13 cellular contexts compared by ENCODE assay signal in the genomic region with DNA sequence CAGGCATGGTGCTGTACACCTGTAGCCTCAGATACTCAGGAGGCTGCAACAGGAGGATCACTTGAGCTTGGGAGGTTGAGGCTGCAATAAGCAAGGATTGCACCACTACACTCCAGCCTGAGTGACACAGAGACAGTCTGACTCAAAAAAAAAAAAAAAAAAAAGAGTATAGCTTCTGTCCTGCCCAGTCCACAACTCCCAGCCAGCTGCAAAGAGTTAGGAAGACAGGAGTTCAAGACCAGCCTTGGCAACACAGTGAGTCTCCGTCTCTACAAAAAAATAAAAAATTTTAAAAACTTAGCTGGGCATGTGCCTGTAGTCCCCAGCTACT. TPM values are rescaled to one million over a fixed set of nuclear protein-coding genes. Genes with fewer than 3 reads are reported as not detected.
A peak's percentile ranks its signal among the peaks of the same experiment; 100 is the strongest.
DNase-seq lines count a peak whose midpoint lies in the region; ATAC-seq and TF ChIP-seq lines count a peak whose summit lies in the region.
"Had no signal": no experiment of that assay in that cellular context is flagged by ENCODE, and none has a peak within 500 bp of the region (broad histone marks: within the 10 kb centered on the region; RNA-seq: fewer than 3 reads in every experiment).

No MANE protein-coding gene starts in this region.

- DNase-seq in heart left ventricle (no peak), cardiac septum (ENCODE audit: low spot score) (no peak), esophagus squamous epithelium (lab: John Stamatoyannopoulos, UW) (no peak), aorta (no peak), ACHN (no peak), COR-L47 (lab: John Stamatoyannopoulos, UW) (no peak), GM19240 (ENCODE audit: insufficient read length, low spot score) (no peak)
- DNase-seq: NCI-H1105 treated with DMSO at 0.1 percent for 48 hours; stimulated activated CD4-positive, alpha-beta T cell treated with anti-CD3 and anti-CD28 coated beads, Interleukin-15, amount 100 ng/mL, for 24 hours; stimulated activated naive CD4-positive, alpha-beta T cell; T-helper 9 cell had no signal

- H3K27me3 ChIP-seq in heart left ventricle (no peaks in the 10 kb centered on the region), esophagus squamous epithelium (no peaks in the 10 kb centered on the region), parathyroid adenoma (ENCODE audit: control insufficient read depth, insufficient read depth, low read length) (no peaks in the 10 kb centered on the region), aorta (ENCODE audit: control insufficient read depth in 1 of 2, insufficient read depth in 2 of 2, low read length in 1 of 2) (no peaks in the 10 kb centered on the region)

- H3K36me3 ChIP-seq in heart left ventricle (no peaks in the 10 kb centered on the region), esophagus squamous epithelium (no peaks in the 10 kb centered on the region), parathyroid adenoma (ENCODE audit: control insufficient read depth, insufficient read depth, low read length) (no peaks in the 10 kb centered on the region), aorta (ENCODE audit: control insufficient read depth in 1 of 2, insufficient read depth in 2 of 2, low read length in 1 of 2) (no peaks in the 10 kb centered on the region)

- intact Hi-C loops in heart left ventricle (cut with DNase I) (loop anchor here in 1 of 10 donors (1.0 kb wide), 1 partner anchor 12 kb away; no protein-coding TSS in a partner anchor), cardiac septum (cut with DNase I) (no loop called here), esophagus squamous epithelium (cut with DNase I) (no loop called here), aorta (cut with DNase I) (no loop called here)

- no peak overlapping the region for H3K4me2 ChIP-seq in parathyroid adenoma (ENCODE audit: low read length)

- in situ Hi-C loops in ACHN (cut with HindIII; ENCODE audit: low pct_ligation_motif_present, low pct_unique_long_range_greater_than_20kb, low sequenced_read_pairs): no loop called here

- 50 to 72% (median 65%) methylated on average over 1 of the region's 1 CpG for WGBS in heart left ventricle, 4 donors
- WGBS in esophagus squamous epithelium, 2 donors: 67 to 69% methylated on average over 1 of the region's 1 CpG
- 16 to 27% methylated on average over 1 of the region's 1 CpG for WGBS in aorta, 2 donors

- no peak overlapping the region for H3K9ac ChIP-seq in parathyroid adenoma

- TF ChIP-seq CTCF in heart left ventricle (IDR thresholded peaks at IDR 0.05): no peak
- no peak for TF ChIP-seq CTCF in esophagus squamous epithelium (IDR thresholded peaks at IDR 0.05)
- no peak for TF ChIP-seq CTCF in parathyroid adenoma (IDR thresholded peaks at IDR 0.05)

- H3K4me1 ChIP-seq in heart left ventricle (peaks cover 0 to 93% (median 74%) of the 10 kb centered on the region in 12 donors), esophagus squamous epithelium (peaks cover 34 to 85% (median 76%) of the 10 kb centered on the region in 3 donors), parathyroid adenoma (no peaks in the 10 kb centered on the region), aorta (ENCODE audit: control insufficient read depth in 1 of 2, insufficient read depth in 2 of 2, low read length in 2 of 2) (no peaks in the 10 kb centered on the region)

- H3K4me3 ChIP-seq in heart left ventricle (no peak overlapping the region), esophagus squamous epithelium (no peak overlapping the region), parathyroid adenoma (ENCODE audit: low read depth, low read length) (no peak overlapping the region), aorta (ENCODE audit: low read length in 2 of 2) (no peak overlapping the region)

- H3K9me3 ChIP-seq in heart left ventricle (peaks cover 0 to 5% (median 0%) of the 10 kb centered on the region in 12 donors), esophagus squamous epithelium (no peaks in the 10 kb centered on the region), parathyroid adenoma (ENCODE audit: control insufficient read depth, low read length) (no peaks in the 10 kb centered on the region), aorta (ENCODE audit: control insufficient read depth, low read length) (no peaks in the 10 kb centered on the region)

- H2AFZ ChIP-seq in parathyroid adenoma: no peak overlapping the region

- TF ChIP-seq POLR2A in heart left ventricle (IDR thresholded peaks at IDR 0.05) (no peak), esophagus squamous epithelium (IDR thresholded peaks at IDR 0.05) (no peak)

- ATAC-seq in heart left ventricle (peak in 2 of 4 donors; percentile 1 to 2), aorta (ENCODE audit: low FRiP score) (peak; percentile 2)

- peaks cover 27% of the 10 kb centered on the region for H3K79me2 ChIP-seq in parathyroid adenoma

- H3K27ac ChIP-seq in heart left ventricle (peak overlapping the region; percentile 53 to 95 (median 85)), esophagus squamous epithelium (peak overlapping the region; percentile 44 to 95 (median 86)), parathyroid adenoma (peak overlapping the region; percentile 60), aorta (ENCODE audit: low read depth in 1 of 2, low read length in 2 of 2) (peak overlapping the region; percentile 72 to 97)
- H3K27ac ChIP-seq: HL-60 had no signal

RNA-seq across cellular contexts. Expression of gene TLDC2, which starts 28.3 kb away (rescaled TPM):
- total RNA-seq in heart left ventricle (not detected), cardiac septum (not detected), esophagus squamous epithelium (1 to 10 TPM in 1 of 4 donors, under 1 TPM in 1, not detected in 2; 0.53 to 1.1 TPM), aorta (under 1 TPM in 1 of 2 donors, not detected in 1; 0.36 TPM)
- polyA plus RNA-seq in heart left ventricle (under 1 TPM in 1 of 2 donors, not detected in 1; 0.15 TPM), aorta (1 to 10 TPM in 1 of 2 donors, not detected in 1; 4.1 TPM)
